Comparison of ENCODE assay signal across 1 cellular context in genomic region chr1:224434447-224435317, GRCh38.
TF ChIP-seq lines count a peak whose summit lies in the region.

TSS of gene WDR26 (minus strand) at chr1:224434797.

TF ChIP-seq in H1, 55 proteins besides CTCF, POLR2A, EP300 and RAD21 (continued from another document):
- TF ChIP-seq HDAC2 (IDR thresholded peaks at IDR 0.05; ENCODE audit: borderline replicate concordance in 1 of 2, low read depth in 2 of 2, low read length in 2 of 2) (peak in 1 of 2 experiments; percentile 82; a peak in 1 of 4 replicates), KDM4A (IDR thresholded peaks at IDR 0.05; ENCODE audit: low read depth, low read length, severe bottlenecking) (peak; percentile 90), POU5F1 (IDR thresholded peaks at IDR 0.05; ENCODE audit: low read depth, low read length) (no peak), TEAD4 (IDR thresholded peaks at IDR 0.05; ENCODE audit: low read depth, low read length) (no peak), NRF1 (IDR thresholded peaks at IDR 0.05; ENCODE audit: low read depth, low read length) (no peak), YY1 (IDR thresholded peaks at IDR 0.05; ENCODE audit: low read depth, low read length) (peak; percentile 82), MAX (IDR thresholded peaks at IDR 0.05) (peak; percentile 98), CREB1 (IDR thresholded peaks at IDR 0.05) (peak; percentile 78), BACH1 (IDR thresholded peaks at IDR 0.05; ENCODE audit: low read length) (no peak), SUZ12 (IDR thresholded peaks at IDR 0.05; ENCODE audit: low read length) (no peak), GABPA (IDR thresholded peaks at IDR 0.05; ENCODE audit: borderline replicate concordance, insufficient read depth, low read length) (peak; percentile 90; the same call in 1 of the 2 replicates), SRF (IDR thresholded peaks at IDR 0.05; ENCODE audit: low read depth, low read length) (no peak), TAF1 (IDR thresholded peaks at IDR 0.05; ENCODE audit: low read depth, low read length) (peak; percentile 84), SIN3A (conservative IDR thresholded peaks at IDR 0.05 in 1 of 2, IDR thresholded peaks at IDR 0.05 in 1 of 2; ENCODE audit: low read depth in 1 of 2, low read length in 2 of 2) (peak; percentile 92 to 94), MAFK (IDR thresholded peaks at IDR 0.05; ENCODE audit: low read depth, low read length) (no peak), CHD2 (IDR thresholded peaks at IDR 0.05; ENCODE audit: low read length) (no peak), E2F6 (IDR thresholded peaks at IDR 0.05) (peak; percentile 61; the same call in 1 of the 2 replicates), POLR2AphosphoS5 (IDR thresholded peaks at IDR 0.05; ENCODE audit: low read depth, low read length) (peak; percentile 85), ASH2L (IDR thresholded peaks at IDR 0.05; ENCODE audit: low read length) (peak; percentile 94), TBP (IDR thresholded peaks at IDR 0.05; ENCODE audit: low read depth, low read length) (peak; percentile 86), SAP30 (IDR thresholded peaks at IDR 0.05; ENCODE audit: insufficient read depth, insufficient replicate concordance, low read length) (peak; percentile 41), SP4 (IDR thresholded peaks at IDR 0.05; ENCODE audit: low read length) (no peak)
